8 cellular contexts compared by ENCODE assay signal in genomic region chr1:234478481-234479309, GRCh38. TPM values are rescaled to one million over a fixed set of nuclear protein-coding genes. Genes with fewer than 3 reads are reported as not detected.
DNase-seq lines count a peak whose midpoint lies in the region; ATAC-seq lines count a peak whose summit lies in the region.

TSS of gene TARBP1 (minus strand) at chr1:234479179. CDS start at chr1:234479103, 76 bp downstream.

- H3K27ac ChIP-seq in cingulate gyrus (ENCODE audit: low read depth, low read length), result peak within 1 kb of the TSS; percentile 54

- peak within 1 kb of the TSS; percentile 82 for H3K4me3 Mint-ChIP-seq in activated CD4-positive, alpha-beta T cell treated with anti-CD3 and anti-CD28 coated beads for 36 hours

- DNase-seq in Ammon's horn (ENCODE audit: low spot score) (peak; percentile 69), NCI-H446 (lab: John Stamatoyannopoulos, UW) (peak; percentile 55 to 89), left kidney (ENCODE audit: low read depth, low spot score) (peak; percentile 94)
- DNase-seq in activated CD4-positive, alpha-beta T cell treated with anti-CD3 and anti-CD28 coated beads for 36 hours, result peak; percentile 86
- peak; percentile 75 to 81 for DNase-seq in stimulated activated CD4-positive, alpha-beta T cell treated with anti-CD3 and anti-CD28 coated beads, Interleukin-2, amount 100 ng/mL, for 24 hours

- ATAC-seq in GM19023 (IDR thresholded peaks at IDR 0.05; ENCODE audit: unreplicated experiment) (peak; percentile 73), HG03175 (IDR thresholded peaks at IDR 0.05; ENCODE audit: unreplicated experiment) (peak; percentile 71)
- ATAC-seq in activated CD4-positive, alpha-beta T cell treated with anti-CD3 and anti-CD28 coated beads for 36 hours, result peak; percentile 81

- H3K27me3 Mint-ChIP-seq in activated CD4-positive, alpha-beta T cell treated with anti-CD3 and anti-CD28 coated beads for 36 hours, result peaks cover 16% of the 10 kb centered on the region

- H3K4me1 Mint-ChIP-seq in activated CD4-positive, alpha-beta T cell treated with anti-CD3 and anti-CD28 coated beads for 36 hours, result peaks cover 56% of the 10 kb centered on the region

- H3K9me3 Mint-ChIP-seq in activated CD4-positive, alpha-beta T cell treated with anti-CD3 and anti-CD28 coated beads for 36 hours (ENCODE audit: low read depth), result no peaks in the 10 kb centered on the region

- POLR2A ChIA-PET in activated CD4-positive, alpha-beta T cell treated with anti-CD3 and anti-CD28 coated beads for 36 hours (lab: Charles Lee), result no interaction called here

- H3K36me3 Mint-ChIP-seq in activated CD4-positive, alpha-beta T cell treated with anti-CD3 and anti-CD28 coated beads for 36 hours (ENCODE audit: low read depth), result peaks cover 8% of the 10 kb centered on the region

- intact Hi-C loops in activated CD4-positive, alpha-beta T cell treated with anti-CD3 and anti-CD28 coated beads for 36 hours (cut with DNase I, micrococcal nuclease), result loop anchor here (1.0 to 5.0 kb wide), 8 partner anchors 10 to 1026 kb away; partner anchors contain the start of genes COA6 (in 2 of the 2), ARID4B (in 1 of the 2), B3GALNT2 (in 1 of the 2) and GGPS1 (in 1 of the 2)

- peak within 1 kb of the TSS; percentile 80 for H3K27ac Mint-ChIP-seq in activated CD4-positive, alpha-beta T cell treated with anti-CD3 and anti-CD28 coated beads for 36 hours

- CTCF ChIA-PET in activated CD4-positive, alpha-beta T cell treated with anti-CD3 and anti-CD28 coated beads for 36 hours (lab: Charles Lee), result interaction anchor here (1.8 kb wide), 1 partner anchor 625 kb away, joined by 7 read pairs; no protein-coding TSS in a partner anchor

RNA-seq across cellular contexts. Expression of gene TARBP1, which starts in this region (rescaled TPM):
- total RNA-seq in activated CD4-positive, alpha-beta T cell treated with anti-CD3 and anti-CD28 coated beads for 36 hours, result 10 to 100 TPM; 37.7 to 41.5 TPM

Comparison
In these comparisons a context has a peak if more than half of its experiments do, and no peak if none do; other contexts are left out.
1. Peak in every context shown above with its lines: DNase-seq, ATAC-seq and H3K27ac ChIP-seq.